36 cellular contexts compared by ENCODE assay signal in the genomic region with DNA sequence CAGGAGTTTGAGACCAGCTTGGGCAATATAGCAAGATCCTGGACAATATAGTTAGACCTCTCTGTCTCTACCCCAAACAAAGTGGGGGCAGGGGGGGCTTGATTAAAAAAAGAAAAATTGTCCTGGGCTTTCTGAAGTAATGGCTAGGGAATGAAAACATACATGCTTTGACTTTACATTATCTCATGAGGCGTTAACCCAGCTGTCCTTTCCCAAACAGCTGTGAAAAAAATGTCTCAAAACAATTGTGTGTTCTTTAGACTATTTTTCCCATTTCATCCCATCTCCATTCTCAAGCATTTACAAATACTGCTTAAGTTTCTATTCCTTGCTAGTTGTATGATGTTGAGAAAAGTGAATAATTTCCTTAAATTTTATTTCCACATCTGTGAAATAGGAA.
"Had no signal": no experiment of that assay in that cellular context is flagged by ENCODE, and none has a peak within 500 bp of the region (broad histone marks: within the 10 kb centered on the region; RNA-seq: fewer than 3 reads in every experiment).

No MANE protein-coding gene starts in this region.

- H3K9me3 Mint-ChIP-seq: activated CD4-positive, alpha-beta T cell treated with anti-CD3 and anti-CD28 coated beads, Interleukin-2, amount 10 ng/mL, durations not matched to agents 24 days and 14 days; activated CD8-positive, alpha-beta T cell treated with anti-CD3 and anti-CD28 coated beads for 36 hours; activated naive CD4-positive, alpha-beta T cell treated with anti-CD3 and anti-CD28 coated beads, Interleukin-2, amount 10 ng/mL, durations not matched to agents 7 days and 5 days; activated naive CD4-positive, alpha-beta T cell treated with anti-CD3 and anti-CD28 coated beads, Interleukin-2, amount 50 U/mL, for 24 hours; activated naive CD8-positive, alpha-beta T cell treated with anti-CD3 and anti-CD28 coated beads, Interleukin-2, amount 10 ng/mL, durations not matched to agents 7 days and 5 days; activated naive CD8-positive, alpha-beta T cell treated with anti-CD3 and anti-CD28 coated beads, Interleukin-2, amount 50 U/mL, for 24 hours; activated T-helper 2 cell treated with anti-CD3 and anti-CD28 coated beads, Interferon-gamma antibody, Interleukin-2, Interleukin-4, amounts not matched to agents 10 μg/mL and 5 μg/mL and 100 μg/mL, durations not matched to agents 14 hours and 24 hours and 36 hours; brain; central memory CD8-positive, alpha-beta T cell; T-helper 1 cell treated with Interleukin-12 subunit alpha and Interleukin-12 subunit beta and Interleukin-4 antibody, amounts not matched to agents 30 μg/mL and 1 μg/mL, for 36 hours; T-helper 2 cell treated with Interferon-gamma antibody and Interleukin-4, amounts not matched to agents 5 μg/mL and 100 μg/mL, for 36 hours had no signal

- H3K4me1 Mint-ChIP-seq: activated B cell treated with CpG ODN at 0.5 μM for 24 hours; activated CD4-positive, alpha-beta T cell treated with anti-CD3 and anti-CD28 coated beads, Interleukin-2, amount 10 ng/mL, durations not matched to agents 24 days and 14 days; activated naive CD4-positive, alpha-beta T cell treated with anti-CD3 and anti-CD28 coated beads, Interleukin-2, amount 10 ng/mL, durations not matched to agents 7 days and 5 days; activated naive CD4-positive, alpha-beta T cell treated with anti-CD3 and anti-CD28 coated beads, Interleukin-2, amount 50 U/mL, for 24 hours; activated naive CD8-positive, alpha-beta T cell treated with anti-CD3 and anti-CD28 coated beads, Interleukin-2, amount 10 ng/mL, durations not matched to agents 7 days and 5 days; activated naive CD8-positive, alpha-beta T cell treated with anti-CD3 and anti-CD28 coated beads, Interleukin-2, amount 50 U/mL, for 24 hours; central memory CD8-positive, alpha-beta T cell had no signal

- H3K9me3 ChIP-seq: ascending aorta had no signal

- H3K36me3 Mint-ChIP-seq: activated naive CD4-positive, alpha-beta T cell treated with anti-CD3 and anti-CD28 coated beads, Interleukin-2, amount 10 ng/mL, durations not matched to agents 7 days and 5 days; activated naive CD4-positive, alpha-beta T cell treated with anti-CD3 and anti-CD28 coated beads, Interleukin-2, amount 50 U/mL, for 24 hours; activated naive CD8-positive, alpha-beta T cell; activated naive CD8-positive, alpha-beta T cell treated with anti-CD3 and anti-CD28 coated beads, Interleukin-2, amount 10 ng/mL, durations not matched to agents 7 days and 5 days; brain had no signal

- H3K36me3 ChIP-seq: ascending aorta, cardiac muscle cell had no signal

- H3K27ac ChIP-seq: ascending aorta, cardiac muscle cell, VCaP had no signal

- FAIRE-seq: bronchial epithelial cell, TTC549 had no signal

- H3K4me3 ChIP-seq: ascending aorta, cardiac muscle cell had no signal

- H3K27ac Mint-ChIP-seq: activated B cell treated with CpG ODN at 0.5 μM for 24 hours; activated CD4-positive, alpha-beta T cell treated with anti-CD3 and anti-CD28 coated beads, Interleukin-2, amount 10 ng/mL, durations not matched to agents 24 days and 14 days; activated CD8-positive, alpha-beta T cell treated with anti-CD3 and anti-CD28 coated beads for 36 hours; activated naive CD4-positive, alpha-beta T cell treated with anti-CD3 and anti-CD28 coated beads, Interleukin-2, amount 10 ng/mL, durations not matched to agents 7 days and 5 days; activated naive CD4-positive, alpha-beta T cell treated with anti-CD3 and anti-CD28 coated beads, Interleukin-2, amount 50 U/mL, for 24 hours; activated naive CD8-positive, alpha-beta T cell; activated naive CD8-positive, alpha-beta T cell treated with anti-CD3 and anti-CD28 coated beads, Interleukin-2, amount 10 ng/mL, durations not matched to agents 7 days and 5 days; activated naive CD8-positive, alpha-beta T cell treated with anti-CD3 and anti-CD28 coated beads, Interleukin-2, amount 50 U/mL, for 24 hours; activated T-helper 2 cell treated with anti-CD3 and anti-CD28 coated beads, Interferon-gamma antibody, Interleukin-2, Interleukin-4, amounts not matched to agents 10 μg/mL and 5 μg/mL and 100 μg/mL, durations not matched to agents 14 hours and 24 hours and 36 hours; T-helper 1 cell treated with Interleukin-12 subunit alpha and Interleukin-12 subunit beta and Interleukin-4 antibody, amounts not matched to agents 30 μg/mL and 1 μg/mL, for 36 hours; T-helper 2 cell treated with Interferon-gamma antibody and Interleukin-4, amounts not matched to agents 5 μg/mL and 100 μg/mL, for 36 hours had no signal

- H3K4me3 Mint-ChIP-seq: activated B cell treated with CpG ODN at 0.5 μM for 24 hours; activated CD4-positive, alpha-beta T cell treated with anti-CD3 and anti-CD28 coated beads, Interleukin-2, amount 10 ng/mL, durations not matched to agents 24 days and 14 days; activated CD8-positive, alpha-beta T cell treated with anti-CD3 and anti-CD28 coated beads for 36 hours; activated naive CD4-positive, alpha-beta T cell treated with anti-CD3 and anti-CD28 coated beads, Interleukin-2, amount 10 ng/mL, durations not matched to agents 7 days and 5 days; activated naive CD4-positive, alpha-beta T cell treated with anti-CD3 and anti-CD28 coated beads, Interleukin-2, amount 50 U/mL, for 24 hours; activated naive CD8-positive, alpha-beta T cell; activated naive CD8-positive, alpha-beta T cell treated with anti-CD3 and anti-CD28 coated beads, Interleukin-2, amount 10 ng/mL, durations not matched to agents 7 days and 5 days; activated naive CD8-positive, alpha-beta T cell treated with anti-CD3 and anti-CD28 coated beads, Interleukin-2, amount 50 U/mL, for 24 hours; central memory CD8-positive, alpha-beta T cell; T-helper 1 cell treated with Interleukin-12 subunit alpha and Interleukin-12 subunit beta and Interleukin-4 antibody, amounts not matched to agents 30 μg/mL and 1 μg/mL, for 36 hours; T-helper 2 cell treated with Interferon-gamma antibody and Interleukin-4, amounts not matched to agents 5 μg/mL and 100 μg/mL, for 36 hours had no signal

- ATAC-seq: activated CD8-positive, alpha-beta T cell treated with anti-CD3 and anti-CD28 coated beads for 36 hours; activated naive CD8-positive, alpha-beta T cell treated with anti-CD3 and anti-CD28 coated beads, Interleukin-2, amount 50 U/mL, for 24 hours had no signal

- H3K27me3 ChIP-seq: ascending aorta, cardiac muscle cell had no signal

- H3K4me1 ChIP-seq: ascending aorta had no signal

- DNase-seq: activated B cell treated with CpG ODN at 0.5 μM for 24 hours; activated CD4-positive, alpha-beta T cell treated with anti-CD3 and anti-CD28 coated beads for 4 hours; activated CD4-positive, alpha-beta T cell treated with anti-CD3 and anti-CD28 coated beads, Interleukin-2, amount 10 ng/mL, durations not matched to agents 24 days and 14 days; activated CD4-positive, alpha-beta T cell treated with anti-CD3 and anti-CD28 coated beads, Interleukin-2, amount 50 U/mL, for 48 hours; activated CD4-positive, CD25-positive, alpha-beta regulatory T cell treated with anti-CD3 and anti-CD28 coated beads, Interleukin-2, amount 50 U/mL, for 72 hours; activated CD8-positive, alpha-beta memory T cell treated with anti-CD3 and anti-CD28 coated beads, Interleukin-2, amount 50 U/mL, for 4 hours; activated CD8-positive, alpha-beta T cell treated with anti-CD3 and anti-CD28 coated beads for 36 hours; activated effector memory CD4-positive, alpha-beta T cell treated with Interleukin-2 at 50 U/mL for 16 hours; activated gamma-delta T cell; activated naive CD4-positive, alpha-beta T cell treated with anti-CD3 and anti-CD28 coated beads, Interleukin-2, amount 10 ng/mL, durations not matched to agents 7 days and 5 days; activated naive CD4-positive, alpha-beta T cell treated with Interleukin-2 at 50 U/mL for 16 hours; activated naive CD8-positive, alpha-beta T cell treated with anti-CD3 and anti-CD28 coated beads, Interleukin-2, amount 10 ng/mL, durations not matched to agents 7 days and 5 days; activated naive CD8-positive, alpha-beta T cell treated with anti-CD3 and anti-CD28 coated beads, Interleukin-2, amount 50 U/mL, for 24 hours; activated T-cell treated with anti-CD3 and anti-CD28 coated beads for 4 hours; activated T-cell treated with anti-CD3 and anti-CD28 coated beads, Interleukin-2, amount 50 U/mL, for 1 hour; activated T-cell treated with anti-CD3 and anti-CD28 coated beads, Interleukin-2, amount 50 U/mL, for 48 hours; amygdala; anterior cingulate cortex; caudate nucleus; cerebellar nuclear complex; SW 1271; T-helper 1 cell; T-helper 2 cell; T-helper 9 cell had no signal

- H3K27me3 Mint-ChIP-seq: activated CD8-positive, alpha-beta T cell treated with anti-CD3 and anti-CD28 coated beads for 36 hours; activated naive CD4-positive, alpha-beta T cell treated with anti-CD3 and anti-CD28 coated beads, Interleukin-2, amount 50 U/mL, for 24 hours had no signal
